8 cellular contexts compared by ENCODE assay signal in genomic region chr6:149746147-149746946, GRCh38. TPM values are rescaled to one million over a fixed set of nuclear protein-coding genes. Genes with fewer than 3 reads are reported as not detected.
A peak's percentile ranks its signal among the peaks of the same experiment; 100 is the strongest.
DNase-seq lines count a peak whose midpoint lies in the region; ATAC-seq and TF ChIP-seq lines count a peak whose summit lies in the region.

A gene with protein sequence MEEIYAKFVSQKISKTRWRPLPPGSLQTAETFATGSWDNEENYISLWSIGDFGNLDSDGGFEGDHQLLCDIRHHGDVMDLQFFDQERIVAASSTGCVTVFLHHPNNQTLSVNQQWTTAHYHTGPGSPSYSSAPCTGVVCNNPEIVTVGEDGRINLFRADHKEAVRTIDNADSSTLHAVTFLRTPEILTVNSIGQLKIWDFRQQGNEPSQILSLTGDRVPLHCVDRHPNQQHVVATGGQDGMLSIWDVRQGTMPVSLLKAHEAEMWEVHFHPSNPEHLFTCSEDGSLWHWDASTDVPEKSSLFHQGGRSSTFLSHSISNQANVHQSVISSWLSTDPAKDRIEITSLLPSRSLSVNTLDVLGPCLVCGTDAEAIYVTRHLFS (minus strand): TSS chr6:149746529. CDS start chr6:149746495, 34 bp downstream.

- no peaks in the 10 kb centered on the region for H3K9me3 ChIP-seq in SU-DHL-6 (ENCODE audit: insufficient read depth, low read length)
- no peaks in the 10 kb centered on the region for H3K9me3 ChIP-seq in upper lobe of left lung

- H3K36me3 ChIP-seq in SU-DHL-6 (ENCODE audit: low read length), result peaks cover 6% of the 10 kb centered on the region; the same call in 1 of the 2 replicates
- peaks cover 7 to 26% (median 12%) of the 10 kb centered on the region in 4 donors for H3K36me3 ChIP-seq in upper lobe of left lung

- peak within 1 kb of the TSS; percentile 92 for H2AFZ ChIP-seq in SU-DHL-6 (ENCODE audit: low read depth, low read length, severe bottlenecking)

- peak; percentile 59 for TF ChIP-seq CTCF in GM12864 (IDR thresholded peaks at IDR 0.05; ENCODE audit: low read depth, low read length, missing control alignments)
- TF ChIP-seq CTCF in SU-DHL-6 (IDR thresholded peaks at IDR 0.05; ENCODE audit: insufficient read depth, low read length, poor library complexity, severe bottlenecking), result no peak
- TF ChIP-seq CTCF in upper lobe of left lung (IDR thresholded peaks at IDR 0.05), result peak; percentile 67 to 89 (median 83)

- ATAC-seq in HG02610 (IDR thresholded peaks at IDR 0.05; ENCODE audit: unreplicated experiment), result peak; percentile 47
- ATAC-seq in upper lobe of left lung (ENCODE audit: low FRiP score in 2 of 2), result peak; percentile 87 to 94

- H3K9me2 ChIP-seq in SU-DHL-6 (replicated peaks; ENCODE audit: insufficient read depth, low read length), result no peaks in the 10 kb centered on the region

- WGBS in upper lobe of left lung, 2 donors, result 6 to 7% methylated on average over 28 to 41 of the region's 41 CpGs

- DNase-seq in GM12864 (ENCODE audit: low read depth) (peak; percentile 95), NCI-H1105 (lab: John Stamatoyannopoulos, UW) (peak; percentile 91), cardiac septum (ENCODE audit: low spot score) (peak; percentile 96), posterior cingulate gyrus (peak; percentile 87 to 98 (median 92)), upper lobe of left lung (peak; percentile 40 to 91)
- peak; percentile 90 for DNase-seq in activated naive CD8-positive, alpha-beta T cell treated with anti-CD3 and anti-CD28 coated beads, Interleukin-2, amount 50 U/mL, for 16 hours (ENCODE audit: low read depth, low spot score)

- peak within 1 kb of the TSS; percentile 78 for H3K4me2 ChIP-seq in SU-DHL-6 (ENCODE audit: low read depth, low read length, poor library complexity, severe bottlenecking)

- TF ChIP-seq POLR2A in upper lobe of left lung (IDR thresholded peaks at IDR 0.05), result peak in 1 of 4 donors; percentile 51

- H3K4me3 ChIP-seq in GM12864 (ENCODE audit: low read depth, low read length) (peak within 1 kb of the TSS; percentile 88), SU-DHL-6 (ENCODE audit: insufficient read depth, low read length, poor library complexity, severe bottlenecking) (peak within 1 kb of the TSS; percentile 84), upper lobe of left lung (peak within 1 kb of the TSS; percentile 43 to 76 (median 70))

- TF ChIP-seq EP300 in upper lobe of left lung (IDR thresholded peaks at IDR 0.05), result peak in 1 of 4 donors; percentile 10

- H3F3A ChIP-seq in SU-DHL-6 (ENCODE audit: insufficient read depth), result peaks cover 5% of the 10 kb centered on the region

- H3K27ac ChIP-seq in SU-DHL-6 (ENCODE audit: low read depth, low read length) (peak within 1 kb of the TSS; percentile 53), upper lobe of left lung (peak within 1 kb of the TSS; percentile 64 to 85 (median 82))

- peaks cover 18 to 36% (median 27%) of the 10 kb centered on the region in 4 donors for H3K4me1 ChIP-seq in upper lobe of left lung

- no peaks in the 10 kb centered on the region for H3K27me3 ChIP-seq in SU-DHL-6 (ENCODE audit: low read length)
- H3K27me3 ChIP-seq in upper lobe of left lung, result no peaks in the 10 kb centered on the region

- peak within 1 kb of the TSS; percentile 82 for H3K9ac ChIP-seq in SU-DHL-6 (ENCODE audit: low read length)

- H3K79me2 ChIP-seq in SU-DHL-6 (ENCODE audit: insufficient read depth, low read length), result peaks cover 43% of the 10 kb centered on the region

- intact Hi-C loops in cardiac septum (cut with DNase I) (no loop called here), posterior cingulate gyrus (cut with DNase I) (no loop called here)

- peaks cover 4% of the 10 kb centered on the region for H4K20me1 ChIP-seq in SU-DHL-6 (ENCODE audit: low read depth, low read length)

RNA-seq across cellular contexts. Expression of the gene that starts here (rescaled TPM):
- 23.2 TPM for total RNA-seq in cardiac septum
- 10 to 100 TPM; 11.1 to 29.3 (median 19.1) TPM for total RNA-seq in upper lobe of left lung

Comparison
In these comparisons a context has a peak if more than half of its experiments do, and no peak if none do; other contexts are left out.
1. Peak in every context shown above with its lines: DNase-seq, ATAC-seq, H3K4me3 ChIP-seq and H3K27ac ChIP-seq.